12 cellular contexts compared by ENCODE assay signal in the genomic region with DNA sequence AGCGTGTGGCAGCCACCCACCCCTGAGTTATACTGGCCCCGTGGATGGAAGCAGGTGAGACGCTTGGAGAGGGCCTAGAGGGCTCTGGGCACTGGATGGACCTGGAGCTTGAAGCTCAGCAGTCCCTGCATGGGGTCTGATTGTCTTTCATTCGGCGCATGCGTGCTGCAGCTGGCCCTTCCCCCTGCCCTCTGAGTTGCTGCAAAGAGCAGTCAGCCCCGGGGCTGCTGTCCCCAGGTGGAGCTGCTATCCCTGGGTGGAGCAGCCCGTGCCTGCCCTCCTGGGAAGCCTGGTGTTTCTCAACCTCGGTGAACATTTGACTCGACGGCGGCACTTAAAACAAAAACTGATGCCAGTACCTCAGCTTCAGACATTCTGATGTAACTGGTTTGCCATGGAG. TPM values are rescaled to one million over a fixed set of nuclear protein-coding genes. Genes with fewer than 3 reads are reported as not detected.
DNase-seq lines count a peak whose midpoint lies in the region; ATAC-seq and TF ChIP-seq lines count a peak whose summit lies in the region.
"Had no signal": no experiment of that assay in that cellular context is flagged by ENCODE, and none has a peak within 500 bp of the region (broad histone marks: within the 10 kb centered on the region; RNA-seq: fewer than 3 reads in every experiment).

No MANE protein-coding gene starts in this region.

- peak; percentile 17 for ATAC-seq in left ventricle myocardium superior
- ATAC-seq in HG03460 (IDR thresholded peaks at IDR 0.05; ENCODE audit: unreplicated experiment): no peak

- no peaks in the 10 kb centered on the region for H3K27me3 ChIP-seq in vagina
- H3K27me3 ChIP-seq: gastrocnemius medialis had no signal

- intact Hi-C loops in left ventricle myocardium superior (cut with micrococcal nuclease): loop anchor here (2.0 kb wide), 1 partner anchor 149 kb away; no protein-coding TSS in a partner anchor
- intact Hi-C loops in vagina (cut with DNase I): loop anchor here (2.0 kb wide), 1 partner anchor 147 kb away; no protein-coding TSS in a partner anchor

- peaks cover 22% of the 10 kb centered on the region for H3K4me1 ChIP-seq in vagina

- no peak overlapping the region for H3K27ac ChIP-seq in vagina
- H3K27ac ChIP-seq: KMS-11 had no signal

- H3K4me3 ChIP-seq in vagina: no peak overlapping the region
- H3K4me3 ChIP-seq: gastrocnemius medialis had no signal

- no peak for TF ChIP-seq CTCF in vagina (IDR thresholded peaks at IDR 0.05)

- no peak for TF ChIP-seq POLR2A in vagina (IDR thresholded peaks at IDR 0.05)

- H3K9me3 ChIP-seq in vagina: no peaks in the 10 kb centered on the region
- H3K9me3 ChIP-seq: gastrocnemius medialis had no signal

- DNase-seq in NCI-H146 (lab: John Stamatoyannopoulos, UW) (peak; percentile 75), SK-N-DZ (ENCODE audit: low spot score) (peak; percentile 60), left ventricle myocardium superior (no peak), retina (peak; percentile 77), vagina (ENCODE audit: extremely low spot score in 2 of 2) (no peak)
- no peak for DNase-seq in activated CD4-positive, CD25-positive, alpha-beta regulatory T cell (lab: John Stamatoyannopoulos, UW)
- DNase-seq: activated T-cell treated with anti-CD3 and anti-CD28 coated beads for 4 hours; gastrocnemius medialis; stimulated activated naive CD4-positive, alpha-beta T cell; T-helper 2 cell had no signal

- H3K36me3 ChIP-seq in vagina: no peaks in the 10 kb centered on the region
- H3K36me3 ChIP-seq: gastrocnemius medialis had no signal

RNA-seq across cellular contexts. Expression of gene IGFBP5, which starts 29.6 kb away (rescaled TPM):
- polyA plus RNA-seq in SK-N-DZ (2014; cell fraction: cytosol; rRNA removed): 9.5 and 10.0 TPM in 2 replicates
- 5.3 and 7.3 TPM in 2 replicates for polyA plus RNA-seq in SK-N-DZ (2014; cell fraction: nucleus; rRNA removed)
- 156 TPM for total RNA-seq in left ventricle myocardium superior
- 1,041 TPM for total RNA-seq in vagina

RNA-seq across cellular contexts. Expression of gene IGFBP2, which starts 32.5 kb away (rescaled TPM):
- polyA plus RNA-seq in SK-N-DZ (2014; cell fraction: cytosol; rRNA removed): 208 and 228 TPM in 2 replicates
- 86.9 and 130 TPM in 2 replicates for polyA plus RNA-seq in SK-N-DZ (2014; cell fraction: nucleus; rRNA removed)
- total RNA-seq in left ventricle myocardium superior: 50.7 TPM
- total RNA-seq in vagina: 82.7 TPM

Comparison
In these comparisons a context has a peak if more than half of its experiments do, and no peak if none do; other contexts are left out.
1. DNase-seq: peak in NCI-H146 (single experiment), SK-N-DZ (single experiment) and retina (single experiment); none in left ventricle myocardium superior (single experiment), vagina (0 of 2) and activated CD4-positive, CD25-positive, alpha-beta regulatory T cell (0 of 4).